In genomic region chr7:47193003-47193402, GRCh38 we compare ENCODE assay signal across 12 cellular contexts.
"Had no signal": no experiment of that assay in that cellular context is flagged by ENCODE, and none has a peak within 500 bp of the region (broad histone marks: within the 10 kb centered on the region; RNA-seq: fewer than 3 reads in every experiment).

No MANE protein-coding gene starts in this region.

- DNase-seq: activated naive CD8-positive, alpha-beta T cell treated with anti-CD3 and anti-CD28 coated beads, Interleukin-2, amount 10 ng/mL, durations not matched to agents 7 days and 5 days; cerebellar nuclear complex; effector memory CD4-positive, alpha-beta T cell; heart left ventricle; left cardiac atrium; mammary epithelial cell; natural killer cell; stimulated activated CD4-positive, alpha-beta T cell treated with anti-CD3 and anti-CD28 coated beads, Interleukin-4, amount 100 ng/mL, for 24 hours; stimulated activated naive CD4-positive, alpha-beta T cell had no signal

- H3K4me1 ChIP-seq: tibial nerve had no signal

- H3K36me3 ChIP-seq: heart left ventricle, tibial nerve had no signal

- H3K36me3 Mint-ChIP-seq: activated naive CD8-positive, alpha-beta T cell treated with anti-CD3 and anti-CD28 coated beads, Interleukin-2, amount 10 ng/mL, durations not matched to agents 7 days and 5 days; natural killer cell had no signal

- H3K4me3 ChIP-seq: heart left ventricle, tibial nerve had no signal

- ATAC-seq: heart left ventricle, left cardiac atrium, natural killer cell had no signal

- H3K27me3 ChIP-seq: heart left ventricle, tibial nerve had no signal

- H3K9me3 Mint-ChIP-seq: activated naive CD8-positive, alpha-beta T cell treated with anti-CD3 and anti-CD28 coated beads, Interleukin-2, amount 10 ng/mL, durations not matched to agents 7 days and 5 days; activated T-helper 1 cell treated with anti-CD3 and anti-CD28 coated beads, Interleukin-12 subunit alpha, Interleukin-12 subunit beta, Interleukin-2, Interleukin-4 antibody, amounts not matched to agents 30 ng/mL and 10 ng/mL and 1 ng/mL, durations not matched to agents 14 hours and 24 hours and 36 hours; dendritic cell treated with granulocyte-macrophage colony-stimulating factor and Interleukin-4, amounts not matched to agents 40 ng/mL and 50 ng/mL, for 4 days; natural killer cell had no signal

- H3K9me3 ChIP-seq: heart left ventricle, tibial nerve had no signal

- H3K27ac ChIP-seq: heart left ventricle had no signal

- H3K27ac Mint-ChIP-seq: activated naive CD8-positive, alpha-beta T cell treated with anti-CD3 and anti-CD28 coated beads, Interleukin-2, amount 10 ng/mL, durations not matched to agents 7 days and 5 days; activated T-helper 1 cell treated with anti-CD3 and anti-CD28 coated beads, Interleukin-12 subunit alpha, Interleukin-12 subunit beta, Interleukin-2, Interleukin-4 antibody, amounts not matched to agents 30 ng/mL and 10 ng/mL and 1 ng/mL, durations not matched to agents 14 hours and 24 hours and 36 hours; dendritic cell treated with granulocyte-macrophage colony-stimulating factor and Interleukin-4, amounts not matched to agents 40 ng/mL and 50 ng/mL, for 4 days; natural killer cell had no signal

- H3K4me1 Mint-ChIP-seq: activated naive CD8-positive, alpha-beta T cell treated with anti-CD3 and anti-CD28 coated beads, Interleukin-2, amount 10 ng/mL, durations not matched to agents 7 days and 5 days; natural killer cell had no signal

- H3K4me3 Mint-ChIP-seq: activated naive CD8-positive, alpha-beta T cell treated with anti-CD3 and anti-CD28 coated beads, Interleukin-2, amount 10 ng/mL, durations not matched to agents 7 days and 5 days; activated T-helper 1 cell treated with anti-CD3 and anti-CD28 coated beads, Interleukin-12 subunit alpha, Interleukin-12 subunit beta, Interleukin-2, Interleukin-4 antibody, amounts not matched to agents 30 ng/mL and 10 ng/mL and 1 ng/mL, durations not matched to agents 14 hours and 24 hours and 36 hours; dendritic cell treated with granulocyte-macrophage colony-stimulating factor and Interleukin-4, amounts not matched to agents 40 ng/mL and 50 ng/mL, for 4 days; natural killer cell had no signal

- H3K27me3 Mint-ChIP-seq: activated naive CD8-positive, alpha-beta T cell treated with anti-CD3 and anti-CD28 coated beads, Interleukin-2, amount 10 ng/mL, durations not matched to agents 7 days and 5 days had no signal
